Comparison of ENCODE assay signal across 25 cellular contexts in the genomic region with DNA sequence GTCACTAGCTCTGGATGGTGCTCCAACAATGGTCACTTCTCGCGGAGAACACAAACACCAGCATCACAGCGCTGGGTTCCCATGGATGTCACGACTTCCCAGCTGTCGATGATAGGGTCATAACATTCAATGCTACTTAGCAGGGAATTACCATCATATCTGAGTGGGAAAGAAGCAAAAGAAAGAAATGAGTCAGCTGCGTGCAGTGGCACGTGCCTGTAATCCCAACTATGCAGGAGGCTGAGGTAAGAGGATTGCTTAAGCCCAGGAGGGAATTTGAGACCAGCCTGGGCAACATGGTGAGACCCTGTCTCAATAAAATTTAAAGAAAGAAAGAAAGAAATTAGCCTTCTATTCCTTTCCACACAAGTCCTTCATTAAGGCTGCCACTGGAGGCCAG.
"Had no signal": no experiment of that assay in that cellular context is flagged by ENCODE, and none has a peak within 500 bp of the region (broad histone marks: within the 10 kb centered on the region; RNA-seq: fewer than 3 reads in every experiment).

No MANE protein-coding gene starts in this region.

- ATAC-seq: activated CD4-positive, CD25-positive, alpha-beta regulatory T cell treated with anti-CD3 and anti-CD28 coated beads, Interleukin-2, amount 50 U/mL, for 24 hours; activated naive CD4-positive, alpha-beta T cell treated with anti-CD3 and anti-CD28 coated beads, Interleukin-2, amount 50 U/mL, for 72 hours; activated T-cell treated with anti-CD3 and anti-CD28 coated beads, Interleukin-2, amount 50 U/mL, for 72 hours; effector memory CD8-positive, alpha-beta T cell; heart left ventricle had no signal

- H3K9me3 ChIP-seq: ascending aorta, esophagus squamous epithelium, heart left ventricle had no signal

- DNase-seq: activated B cell treated with CpG ODN at 0.5 μM for 24 hours; activated CD4-positive, alpha-beta memory T cell treated with anti-CD3 and anti-CD28 coated beads, Interleukin-2, amount 10 ng/mL, durations not matched to agents 7 days and 5 days; activated CD4-positive, alpha-beta T cell treated with anti-CD3 and anti-CD28 coated beads, Interleukin-2, amount 10 ng/mL, durations not matched to agents 7 days and 5 days; activated CD4-positive, alpha-beta T cell treated with anti-CD3 and anti-CD28 coated beads, Interleukin-2, amount 50 U/mL, for 4 hours; activated CD8-positive, alpha-beta memory T cell treated with anti-CD3 and anti-CD28 coated beads, Interleukin-2, amount 50 U/mL, for 48 hours; activated gamma-delta T cell; activated naive CD4-positive, alpha-beta T cell; activated naive CD4-positive, alpha-beta T cell treated with anti-CD3 and anti-CD28 coated beads, Interleukin-2, amount 10 ng/mL, durations not matched to agents 7 days and 5 days; activated naive CD8-positive, alpha-beta T cell treated with anti-CD3 and anti-CD28 coated beads, Interleukin-2, amount 10 ng/mL, durations not matched to agents 7 days and 5 days; activated T-cell treated with anti-CD3 and anti-CD28 coated beads for 4 hours; activated T-cell treated with anti-CD3 and anti-CD28 coated beads, Interleukin-2, amount 50 U/mL, for 24 hours; activated T-cell treated with anti-CD3 and anti-CD28 coated beads, Interleukin-2, amount 50 U/mL, for 72 hours; caudate nucleus; cortex of kidney; dermis blood vessel endothelial cell; effector CD4-positive, alpha-beta T cell; effector memory CD8-positive, alpha-beta T cell; esophagus squamous epithelium; heart left ventricle; T-helper 2 cell had no signal

- H3K27me3 ChIP-seq: ascending aorta, esophagus squamous epithelium, heart left ventricle had no signal

- H3K27ac ChIP-seq: ascending aorta, epithelial cell of prostate, esophagus squamous epithelium, heart left ventricle, VCaP had no signal

- H3K4me3 ChIP-seq: ascending aorta, esophagus squamous epithelium, heart left ventricle had no signal
